Comparison of ENCODE assay signal across 9 cellular contexts in genomic region chr4:23373269-23373668, GRCh38.
DNase-seq lines count a peak whose midpoint lies in the region; ATAC-seq, FAIRE-seq and TF ChIP-seq lines count a peak whose summit lies in the region.
"Had no signal": no experiment of that assay in that cellular context is flagged by ENCODE, and none has a peak within 500 bp of the region (broad histone marks: within the 10 kb centered on the region; RNA-seq: fewer than 3 reads in every experiment).

No MANE protein-coding gene starts in this region.

- H3K9me3 ChIP-seq in PC-3 (ENCODE audit: low read length) = no peaks in the 10 kb centered on the region

- no peak overlapping the region for H3K27ac ChIP-seq in PC-3 (ENCODE audit: low read length)
- H3K27ac ChIP-seq: GM23248 had no signal

- H3K4me3 ChIP-seq in PC-3 (ENCODE audit: low read length) (no peak overlapping the region), fibroblast of the aortic adventitia (ENCODE audit: low read depth, low read length) (no peak overlapping the region)
- H3K4me3 ChIP-seq: GM23248 had no signal

- no peaks in the 10 kb centered on the region for H3K4me1 ChIP-seq in PC-3 (ENCODE audit: insufficient read depth, low read length)

- no peaks in the 10 kb centered on the region for H3K79me2 ChIP-seq in PC-3 (ENCODE audit: low read length)

- H3K9ac ChIP-seq in PC-3 (ENCODE audit: low read length) = no peak overlapping the region
- H3K9ac ChIP-seq: GM23248 had no signal

- no TSS peak for BruUV-seq in PC-3 (replicated peaks; lab: Mats Ljungman, UMichigan)

- intact Hi-C loops in PC-3 (cut with micrococcal nuclease) = no loop called here

- H3F3A ChIP-seq in PC-3 (ENCODE audit: low read length, unreplicated experiment) = no peaks in the 10 kb centered on the region

- ATAC-seq in PC-3 = peak; percentile 35; the same call in 1 of the 2 replicates
- no peak for ATAC-seq in HG03565 (IDR thresholded peaks at IDR 0.05; ENCODE audit: unreplicated experiment)
- ATAC-seq in GM19035 (IDR thresholded peaks at IDR 0.05; ENCODE audit: unreplicated experiment) = no peak

- TF ChIP-seq CTCF in PC-3 (conservative IDR thresholded peaks at IDR 0.05; ENCODE audit: low read depth, low read length) (no peak), fibroblast of the aortic adventitia (IDR thresholded peaks at IDR 0.05; ENCODE audit: insufficient read depth, low read length) (no peak)

- H3K4me2 ChIP-seq in PC-3 (ENCODE audit: low read length) = no peak overlapping the region

- DNase-seq in H54 (ENCODE audit: insufficient read length, low spot score) = peak; percentile 14
- peak; percentile 63 for DNase-seq in PC-3
- peak; percentile 56 for DNase-seq in fibroblast of the aortic adventitia (ENCODE audit: low read depth)
- DNase-seq in pons (ENCODE audit: low spot score) = peak; percentile 17
- no peak for DNase-seq in effector CD8-positive, alpha-beta T cell (lab: John Stamatoyannopoulos, UW)
- DNase-seq in AG08396 (ENCODE audit: low spot score) = no peak
- DNase-seq: GM23248 had no signal

- H4K20me1 ChIP-seq in PC-3 (ENCODE audit: low read length) = no peaks in the 10 kb centered on the region

- POLR2A ChIA-PET in PC-3 (lab: Charles Lee; ENCODE audit: unreplicated experiment) = no interaction called here

- CTCF ChIA-PET in PC-3 (lab: Charles Lee) = no interaction called here

- no peak overlapping the region for H2AFZ ChIP-seq in PC-3 (ENCODE audit: low read length)
- H2AFZ ChIP-seq: GM23248 had no signal

- no peaks in the 10 kb centered on the region for H3K36me3 ChIP-seq in PC-3 (ENCODE audit: low read depth, low read length)

- H3K27me3 ChIP-seq in PC-3 (ENCODE audit: low read length) = no peaks in the 10 kb centered on the region

- H3K9me2 ChIP-seq in PC-3 (replicated peaks; ENCODE audit: low read length) = no peaks in the 10 kb centered on the region

- TF ChIP-seq POLR2A in H54 (IDR thresholded peaks at IDR 0.05; ENCODE audit: low read depth, low read length) = no peak

- FAIRE-seq in H54 (lab: Jason Lieb, UNC) = no peak

Comparison
In these comparisons a context has a peak if more than half of its experiments do, and no peak if none do; other contexts are left out.
1. DNase-seq: peak in H54 (single experiment), PC-3 (single experiment), fibroblast of the aortic adventitia (single experiment) and pons (single experiment); none in effector CD8-positive, alpha-beta T cell (single experiment) and AG08396 (single experiment).